8 cellular contexts compared by ENCODE assay signal in the genomic region with DNA sequence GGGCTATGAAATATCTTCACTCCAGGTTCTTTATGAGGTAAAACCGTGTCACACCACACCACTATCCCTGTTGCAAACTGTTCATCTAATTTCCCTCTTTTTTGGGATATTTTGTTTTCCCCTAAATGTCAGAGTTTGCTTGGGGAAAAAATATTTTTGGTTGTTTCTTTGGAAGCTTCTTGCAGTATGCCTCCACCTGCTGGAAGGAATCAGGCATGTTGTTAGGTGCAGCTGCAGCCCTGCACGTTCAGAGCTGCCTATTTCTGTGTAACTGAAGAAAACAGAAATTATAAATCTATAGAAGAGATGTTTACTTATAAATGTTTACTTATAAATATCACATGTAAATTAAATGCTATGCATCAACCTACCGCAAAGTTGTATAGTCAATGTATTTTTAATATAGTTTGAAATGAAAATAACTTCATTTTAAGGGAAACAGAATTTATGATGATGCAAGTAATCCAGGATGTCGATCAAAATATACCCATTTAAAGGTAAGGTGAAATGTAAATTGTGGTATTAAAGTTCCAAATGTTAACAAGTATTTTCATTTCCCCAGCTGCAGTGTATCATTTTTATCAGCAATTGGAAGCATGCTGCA.
DNase-seq lines count a peak whose midpoint lies in the region; ATAC-seq and TF ChIP-seq lines count a peak whose summit lies in the region.

No MANE protein-coding gene starts in this region.

- TF ChIP-seq CTCF in MM.1S (IDR thresholded peaks at IDR 0.05; ENCODE audit: low read length) (peak; percentile 67), WI38 (IDR thresholded peaks at IDR 0.05; ENCODE audit: low read depth, low read length) (peak; percentile 63), vagina (IDR thresholded peaks at IDR 0.05) (peak in 2 of 3 experiments; percentile 52 to 74)

- no peaks in the 10 kb centered on the region for H3K79me2 ChIP-seq in MM.1S (ENCODE audit: low read length)

- H3K9me3 ChIP-seq in MM.1S (replicated peaks; ENCODE audit: insufficient read depth, low read length) (no peaks in the 10 kb centered on the region), vagina (no peaks in the 10 kb centered on the region)

- intact Hi-C loops in vagina (cut with DNase I) = no loop called here

- H3K9ac ChIP-seq in MM.1S (ENCODE audit: low read length) = no peak overlapping the region

- H2AFZ ChIP-seq in MM.1S (ENCODE audit: low read length) = no peak overlapping the region

- no peak overlapping the region for H3K4me3 ChIP-seq in MM.1S (ENCODE audit: low read length)
- H3K4me3 ChIP-seq in WI38 (ENCODE audit: low read depth, low read length) = no peak overlapping the region
- no peak overlapping the region for H3K4me3 ChIP-seq in vagina

- peak; percentile 67 for DNase-seq in D341Med (ENCODE audit: low spot score)
- peak; percentile 64 for DNase-seq in MM.1S
- peak; percentile 40 for DNase-seq in inferior parietal cortex (ENCODE audit: extremely low spot score)
- DNase-seq in vagina (ENCODE audit: extremely low spot score in 2 of 2) = no peak
- no peak for DNase-seq in NK-92 treated with Interleukin-12 subunit alpha and Interleukin-12 subunit beta, amount 100 ng/mL, for 24 hours (lab: John Stamatoyannopoulos, UW)
- no peak for DNase-seq in activated CD4-positive, alpha-beta T cell treated with anti-CD3 and anti-CD28 coated beads for 1 hour

- H3F3A ChIP-seq in MM.1S (ENCODE audit: insufficient read depth, low read length) = no peaks in the 10 kb centered on the region

- no peaks in the 10 kb centered on the region for H3K27me3 ChIP-seq in MM.1S (replicated peaks; ENCODE audit: insufficient read depth, low read length)
- H3K27me3 ChIP-seq in vagina = no peaks in the 10 kb centered on the region

- TF ChIP-seq POLR2A in vagina (IDR thresholded peaks at IDR 0.05) = no peak

- H3K4me2 ChIP-seq in MM.1S (ENCODE audit: low read depth, low read length) = no peak overlapping the region

- peaks cover 4% of the 10 kb centered on the region; the same call in 1 of the 2 replicates for H3K4me1 ChIP-seq in MM.1S (ENCODE audit: low read length)
- no peaks in the 10 kb centered on the region for H3K4me1 ChIP-seq in vagina

- ATAC-seq in HG02610 (IDR thresholded peaks at IDR 0.05; ENCODE audit: unreplicated experiment) = no peak

- no peaks in the 10 kb centered on the region for H3K36me3 ChIP-seq in MM.1S (replicated peaks; ENCODE audit: insufficient read depth, low read length)
- no peaks in the 10 kb centered on the region for H3K36me3 ChIP-seq in vagina

- H4K20me1 ChIP-seq in MM.1S (ENCODE audit: insufficient read depth, low read length) = no peaks in the 10 kb centered on the region

- H3K9me2 ChIP-seq in MM.1S (replicated peaks; ENCODE audit: insufficient read depth, low read length) = no peaks in the 10 kb centered on the region

- H3K27ac ChIP-seq in MM.1S (ENCODE audit: low read length) (no peak overlapping the region), vagina (no peak overlapping the region)

Comparison
In these comparisons a context has a peak if more than half of its experiments do, and no peak if none do; other contexts are left out.
1. DNase-seq: peak in D341Med (single experiment), MM.1S (single experiment) and inferior parietal cortex (single experiment); none in vagina (0 of 2), NK-92 treated with Interleukin-12 subunit alpha and Interleukin-12 subunit beta, amount 100 ng/mL, for 24 hours (single experiment) and activated CD4-positive, alpha-beta T cell treated with anti-CD3 and anti-CD28 coated beads for 1 hour (single experiment).
2. Peak in every context shown above with its lines, with median percentiles within 50 percentile points of each other: CTCF ChIP-seq.